Comparison of ENCODE assay signal across 8 cellular contexts in genomic region chr18:63322908-63323634, GRCh38. TPM values are rescaled to one million over a fixed set of nuclear protein-coding genes. Genes with fewer than 3 reads are reported as not detected.
DNase-seq lines count a peak whose midpoint lies in the region; ATAC-seq and TF ChIP-seq lines count a peak whose summit lies in the region.

No MANE protein-coding gene starts in this region.

- H2AFZ ChIP-seq in parathyroid adenoma = peak overlapping the region; percentile 63

- H3K27ac ChIP-seq in Peyer's patch (peak overlapping the region in 2 of 4 donors; percentile 10 to 49), parathyroid adenoma (peak overlapping the region; percentile 18)

- H3K4me1 ChIP-seq in Peyer's patch (peaks cover 0 to 11% (median 0%) of the 10 kb centered on the region in 4 donors), parathyroid adenoma (peaks cover 8% of the 10 kb centered on the region)

- H3K4me2 ChIP-seq in parathyroid adenoma (ENCODE audit: low read length) = peak overlapping the region; percentile 24

- H3K27me3 ChIP-seq in Peyer's patch (no peaks in the 10 kb centered on the region), parathyroid adenoma (ENCODE audit: control insufficient read depth, insufficient read depth, low read length) (no peaks in the 10 kb centered on the region)

- TF ChIP-seq POLR2A in Peyer's patch (IDR thresholded peaks at IDR 0.05) = no peak

- DNase-seq in ELF-1 (ENCODE audit: low read depth, low spot score) (peak; percentile 70), LNCaP clone FGC (ENCODE audit: low read depth) (peak; percentile 80), Peyer's patch (peak in 2 of 3 donors; percentile 52 to 86), glomerular endothelial cell (ENCODE audit: extremely low read depth, low read depth, low spot score) (peak; percentile 52)
- peak; percentile 33 for DNase-seq in activated gamma-delta T cell treated with anti-CD3 and anti-CD28 coated beads, Interleukin-2, amount 50 U/mL, for 16 hours (ENCODE audit: low read depth)

- H3K9me3 ChIP-seq in Peyer's patch (no peaks in the 10 kb centered on the region), parathyroid adenoma (ENCODE audit: control insufficient read depth, low read length) (no peaks in the 10 kb centered on the region)

- no peaks in the 10 kb centered on the region for H3K79me2 ChIP-seq in parathyroid adenoma

- TF ChIP-seq CTCF in LNCaP clone FGC (IDR thresholded peaks at IDR 0.05; ENCODE audit: control insufficient read depth, extremely low read depth, insufficient read depth) (peak; percentile 73), Peyer's patch (IDR thresholded peaks at IDR 0.05) (peak; percentile 70 to 93 (median 92)), parathyroid adenoma (IDR thresholded peaks at IDR 0.05) (peak; percentile 88)

- no peak for ATAC-seq in HG02938 (IDR thresholded peaks at IDR 0.05; ENCODE audit: unreplicated experiment)
- ATAC-seq in GM21447 (IDR thresholded peaks at IDR 0.05; ENCODE audit: unreplicated experiment) = no peak

- no peak overlapping the region for H3K9ac ChIP-seq in parathyroid adenoma

- H3K4me3 ChIP-seq in LNCaP clone FGC (ENCODE audit: low read depth, low read length) = no peak overlapping the region
- no peak overlapping the region for H3K4me3 ChIP-seq in Peyer's patch
- H3K4me3 ChIP-seq in parathyroid adenoma (ENCODE audit: low read depth, low read length) = no peak overlapping the region

- H3K36me3 ChIP-seq in Peyer's patch = no peaks in the 10 kb centered on the region
- H3K36me3 ChIP-seq in parathyroid adenoma (ENCODE audit: control insufficient read depth, insufficient read depth, low read length) = no peaks in the 10 kb centered on the region

RNA-seq across cellular contexts. Expression of gene BCL2, which starts 3.5 kb away (rescaled TPM):
- total RNA-seq in Peyer's patch (10 to 100 TPM; 16.2 to 54.5 (median 20.7) TPM), glomerular endothelial cell (2.2 and 6.0 TPM in 2 replicates)

RNA-seq across cellular contexts. Expression of gene KDSR, which starts 43.9 kb away (rescaled TPM):
- total RNA-seq in Peyer's patch = 10 to 100 TPM in 3 of 4 donors, 1 to 10 TPM in 1; 7.4 to 33.2 (median 31.6) TPM
- total RNA-seq in glomerular endothelial cell = 37.1 and 57.8 TPM in 2 replicates
